Comparison of ENCODE assay signal across 27 cellular contexts in genomic region chr18:75926811-75927210, GRCh38.
"Had no signal": no experiment of that assay in that cellular context is flagged by ENCODE, and none has a peak within 500 bp of the region (broad histone marks: within the 10 kb centered on the region; RNA-seq: fewer than 3 reads in every experiment).

No MANE protein-coding gene starts in this region.

- DNase-seq: activated B cell treated with CpG ODN at 0.5 μM for 24 hours; activated CD4-positive, alpha-beta T cell treated with anti-CD3 and anti-CD28 coated beads for 4 hours; activated CD8-positive, alpha-beta T cell treated with anti-CD3 and anti-CD28 coated beads, Interleukin-2, amount 10 ng/mL, durations not matched to agents 7 days and 5 days; activated effector memory CD4-positive, alpha-beta T cell treated with anti-CD3 and anti-CD28 coated beads, Interleukin-2, amount 50 U/mL, for 16 hours; activated T-cell treated with anti-CD3 and anti-CD28 coated beads, Interleukin-2, amount 50 U/mL, for 72 hours; caudate nucleus; dorsolateral prefrontal cortex; heart right ventricle; immature natural killer cell; kidney glomerular epithelial cell; mesenchymal stem cell; mucosa of descending colon; naive B cell; stimulated activated CD4-positive, alpha-beta T cell treated with anti-CD3 and anti-CD28 coated beads, Interleukin-15, amount 100 ng/mL, for 24 hours; stimulated activated CD4-positive, alpha-beta T cell treated with anti-CD3 and anti-CD28 coated beads, Interleukin-2, amount 100 ng/mL, for 48 hours; T-helper 1 cell; T-helper 9 cell; transverse colon had no signal

- H3K4me3 Mint-ChIP-seq: activated B cell treated with CpG ODN at 0.5 μM for 24 hours; activated CD8-positive, alpha-beta T cell treated with anti-CD3 and anti-CD28 coated beads, Interleukin-2, amount 10 ng/mL, durations not matched to agents 7 days and 5 days; activated naive CD4-positive, alpha-beta T cell treated with anti-CD3 and anti-CD28 coated beads, Interleukin-2, amount 50 U/mL, for 24 hours; activated T-cell treated with anti-CD3 and anti-CD28 coated beads, Interleukin-2, amount 50 U/mL, for 72 hours; immature natural killer cell; naive B cell; neural crest cell; stimulated activated naive CD8-positive, alpha-beta T cell treated with anti-CD3 and anti-CD28 coated beads, Interleukin-15, Interleukin-2, amounts not matched to agents 100 ng/mL and 50 ng/mL, for 24 hours had no signal

- H3K9me3 ChIP-seq: ascending aorta, gastroesophageal sphincter, mucosa of descending colon, right atrium auricular region, transverse colon had no signal

- H3K9me3 Mint-ChIP-seq: activated naive CD4-positive, alpha-beta T cell treated with anti-CD3 and anti-CD28 coated beads, Interleukin-2, amount 50 U/mL, for 24 hours; stimulated activated naive CD8-positive, alpha-beta T cell treated with anti-CD3 and anti-CD28 coated beads, Interleukin-15, Interleukin-2, amounts not matched to agents 100 ng/mL and 50 ng/mL, for 24 hours had no signal

- H3K36me3 ChIP-seq: ascending aorta, gastroesophageal sphincter, heart right ventricle, right atrium auricular region, transverse colon had no signal

- H3K4me1 ChIP-seq: transverse colon had no signal

- H3K27ac Mint-ChIP-seq: activated B cell treated with CpG ODN at 0.5 μM for 24 hours; activated CD8-positive, alpha-beta T cell treated with anti-CD3 and anti-CD28 coated beads, Interleukin-2, amount 10 ng/mL, durations not matched to agents 7 days and 5 days; activated naive CD4-positive, alpha-beta T cell treated with anti-CD3 and anti-CD28 coated beads, Interleukin-2, amount 50 U/mL, for 24 hours; activated T-cell treated with anti-CD3 and anti-CD28 coated beads, Interleukin-2, amount 50 U/mL, for 72 hours; immature natural killer cell; naive B cell; progenitor cell of endocrine pancreas; stimulated activated naive CD8-positive, alpha-beta T cell treated with anti-CD3 and anti-CD28 coated beads, Interleukin-15, Interleukin-2, amounts not matched to agents 100 ng/mL and 50 ng/mL, for 24 hours had no signal

- H3K4me1 Mint-ChIP-seq: activated B cell treated with CpG ODN at 0.5 μM for 24 hours; activated naive CD4-positive, alpha-beta T cell treated with anti-CD3 and anti-CD28 coated beads, Interleukin-2, amount 50 U/mL, for 24 hours; immature natural killer cell; naive B cell; neural crest cell had no signal

- H3K4me3 ChIP-seq: ascending aorta, dorsolateral prefrontal cortex, gastroesophageal sphincter, heart right ventricle, mucosa of descending colon, right atrium auricular region, skin epidermis, transverse colon had no signal

- H3K27ac ChIP-seq: ascending aorta, dorsolateral prefrontal cortex, epithelial cell of prostate, gastroesophageal sphincter, heart right ventricle, right atrium auricular region, skin epidermis, transverse colon had no signal

- H3K36me3 Mint-ChIP-seq: activated naive CD4-positive, alpha-beta T cell treated with anti-CD3 and anti-CD28 coated beads, Interleukin-2, amount 50 U/mL, for 24 hours; immature natural killer cell; naive B cell had no signal

- H3K27me3 Mint-ChIP-seq: activated B cell treated with CpG ODN at 0.5 μM for 24 hours; activated naive CD4-positive, alpha-beta T cell treated with anti-CD3 and anti-CD28 coated beads, Interleukin-2, amount 50 U/mL, for 24 hours; naive B cell; progenitor cell of endocrine pancreas; stimulated activated naive CD8-positive, alpha-beta T cell treated with anti-CD3 and anti-CD28 coated beads, Interleukin-15, Interleukin-2, amounts not matched to agents 100 ng/mL and 50 ng/mL, for 24 hours had no signal

- H3K27me3 ChIP-seq: ascending aorta, dorsolateral prefrontal cortex, gastroesophageal sphincter, heart right ventricle, right atrium auricular region, transverse colon had no signal
